ENCODE assay signal across 24 cellular contexts in the genomic region with DNA sequence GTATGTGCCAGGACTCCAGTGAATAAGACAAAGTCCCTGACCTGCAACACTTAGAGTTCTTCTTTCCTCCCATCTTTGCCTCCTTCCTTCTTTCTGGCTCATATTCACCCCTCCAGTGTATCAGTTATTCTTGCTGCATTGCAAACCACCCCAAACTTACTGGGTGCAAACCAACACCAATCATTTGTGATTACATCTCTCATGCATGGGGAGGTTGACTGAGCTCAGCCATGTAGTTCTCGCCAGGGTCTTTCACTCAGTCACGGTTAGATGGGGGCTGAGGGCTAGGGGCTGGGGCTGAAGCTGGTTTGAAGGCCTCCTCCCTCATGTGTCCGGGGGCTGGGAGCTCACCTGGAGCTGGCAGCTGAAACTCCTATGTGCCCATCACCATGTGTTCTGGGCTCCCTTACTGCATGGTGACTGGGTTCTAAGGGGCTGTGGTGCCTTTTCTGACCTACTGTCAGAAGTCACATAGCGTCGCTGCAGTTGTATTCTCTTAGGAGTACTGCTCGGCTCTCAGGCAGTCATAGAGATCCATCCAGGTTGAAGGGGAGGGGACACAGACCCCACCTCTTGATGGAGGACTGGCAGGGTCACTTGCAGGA. TPM values are rescaled to one million over a fixed set of nuclear protein-coding genes. Genes with fewer than 3 reads are reported as not detected.
A peak's percentile ranks its signal among the peaks of the same experiment; 100 is the strongest.
DNase-seq lines count a peak whose midpoint lies in the region; ATAC-seq and TF ChIP-seq lines count a peak whose summit lies in the region.
"Had no signal": no experiment of that assay in that cellular context is flagged by ENCODE, and none has a peak within 500 bp of the region (broad histone marks: within the 10 kb centered on the region; RNA-seq: fewer than 3 reads in every experiment).

No MANE protein-coding gene starts in this region.

- peaks cover 0 to 4% (median 0%) of the 10 kb centered on the region in 3 experiments; a peak in 2 of 7 replicates for H3K36me3 Mint-ChIP-seq in H9 (ENCODE audit: insufficient read depth in 1 of 3, low read depth in 3 of 3)
- H3K36me3 Mint-ChIP-seq in glutamatergic neuron (ENCODE audit: unreplicated experiment), result peaks cover 8% of the 10 kb centered on the region
- H3K36me3 Mint-ChIP-seq: CD4-positive, alpha-beta memory T cell had no signal

- no peaks in the 10 kb centered on the region for H3K79me2 ChIP-seq in H9 (ENCODE audit: insufficient read depth, low read length)

- no peak overlapping the region for H2BK12ac ChIP-seq in H9 (ENCODE audit: insufficient read length, low read depth, low read length)

- H3K23me2 ChIP-seq in H9 (ENCODE audit: insufficient read length, low read depth, low read length, poor library complexity, severe bottlenecking), result no peaks in the 10 kb centered on the region

- H4K91ac ChIP-seq in H9 (ENCODE audit: insufficient read length, low read depth, low read length), result no peak overlapping the region

- H2BK5ac ChIP-seq in H9 (ENCODE audit: insufficient read length, low read length), result no peak overlapping the region

- no peak overlapping the region for H2AFZ ChIP-seq in H9 (ENCODE audit: low read length)

- intact Hi-C loops in testis (cut with DNase I; ENCODE audit: low total_unique reads), result no loop called here

- H3K4me3 ChIP-seq in coronary artery (no peak overlapping the region), testis (no peak overlapping the region)

- H3K36me3 ChIP-seq in testis (ENCODE audit: low read depth, missing control alignments), result no peaks in the 10 kb centered on the region

- no peaks in the 10 kb centered on the region for H3K4me1 ChIP-seq in H9 (ENCODE audit: insufficient read depth, low read length)
- no peaks in the 10 kb centered on the region for H3K4me1 ChIP-seq in testis
- H3K4me1 ChIP-seq: Caco-2 had no signal

- TF ChIP-seq POLR2A in testis (IDR thresholded peaks at IDR 0.05), result no peak

- no peaks in the 10 kb centered on the region for H4K20me1 ChIP-seq in H9 (ENCODE audit: control insufficient read depth, insufficient read depth, insufficient read length)

- H3K9ac ChIP-seq in H9 (ENCODE audit: extremely low read depth, insufficient read length, low read length), result no peak overlapping the region

- no peak overlapping the region for H3K14ac ChIP-seq in H9 (ENCODE audit: insufficient read depth, low read length)

- H2BK120ac ChIP-seq in H9 (ENCODE audit: low read depth, low read length, poor library complexity, severe bottlenecking), result no peak overlapping the region

- POLR2A ChIA-PET in HEK293T (lab: Yijun Ruan, JAX), result no interaction called here

- no peak overlapping the region for H3K18ac ChIP-seq in H9 (ENCODE audit: insufficient read length, low read depth, low read length)

- DNase-seq in H9 (peak; percentile 9), coronary artery (ENCODE audit: low spot score) (peak; percentile 49), left lobe of liver (ENCODE audit: low spot score) (peak; percentile 14), testis (peak; percentile 2), HEK293T (ENCODE audit: extremely low spot score) (no peak), glomerular visceral epithelial cell (ENCODE audit: extremely low spot score) (no peak), glutamatergic neuron (no peak)
- DNase-seq: CD4-positive, alpha-beta memory T cell; DMS 273 treated with DMSO at 0.1 percent for 48 hours; DMS79 treated with DMSO at 0.1 percent for 48 hours; GOT3; Karpas-422; NCI-H1694; NCI-H2081; NCI-H2171 treated with DMSO at 0.1 percent for 48 hours; NCI-H524 treated with DMSO at 0.1 percent for 48 hours; NCI-H82 had no signal

- H3K23ac ChIP-seq in H9 (ENCODE audit: insufficient read length, low read depth, low read length), result no peak overlapping the region

- H4K5ac ChIP-seq in H9 (ENCODE audit: insufficient read length, low read depth, low read length), result no peak overlapping the region

- H3K27ac ChIP-seq in H9 (ENCODE audit: insufficient read length, low read depth, low read length), result no peak overlapping the region
- H3K27ac ChIP-seq in coronary artery, result no peak overlapping the region
- no peak overlapping the region for H3K27ac ChIP-seq in testis

- no peak overlapping the region for H3T11ph ChIP-seq in H9 (ENCODE audit: low read length)

- H3K9me3 Mint-ChIP-seq in H9 (peaks cover 0 to 5% of the 10 kb centered on the region in 2 experiments; a peak in 3 of 5 replicates), glutamatergic neuron (ENCODE audit: unreplicated experiment) (peaks cover 13% of the 10 kb centered on the region)

- H3K79me1 ChIP-seq in H9 (ENCODE audit: insufficient read depth, low read depth, low read length, poor library complexity, severe bottlenecking), result no peaks in the 10 kb centered on the region

- no peak overlapping the region for H3K56ac ChIP-seq in H9 (ENCODE audit: insufficient read length, low read depth, low read length)

- no peak overlapping the region for H3K4ac ChIP-seq in H9 (ENCODE audit: low read depth, low read length)

- no peak overlapping the region for H2AK5ac ChIP-seq in H9 (ENCODE audit: insufficient read length, low read length)

- H3K4me3 Mint-ChIP-seq in H9 (no peak overlapping the region), glutamatergic neuron (ENCODE audit: unreplicated experiment) (no peak overlapping the region)
- H3K4me3 Mint-ChIP-seq: CD4-positive, alpha-beta memory T cell had no signal

- no peak overlapping the region for H2BK20ac ChIP-seq in H9 (ENCODE audit: low read depth, low read length, poor library complexity, severe bottlenecking)

- no peak overlapping the region for H2BK15ac ChIP-seq in H9 (ENCODE audit: low read depth, low read length)

- ATAC-seq in left lobe of liver (no peak), GM19351 (IDR thresholded peaks at IDR 0.05; ENCODE audit: unreplicated experiment) (no peak)
- ATAC-seq: SK-N-SH treated with all-trans-retinoic acid at 6 μM for 48 hours had no signal

- CTCF ChIA-PET in HEK293T (lab: Yijun Ruan, JAX), result no interaction called here

- H3K27me3 ChIP-seq in H9 (ENCODE audit: insufficient read depth, low read length) (no peaks in the 10 kb centered on the region; the same call in 1 of the 2 replicates), testis (no peaks in the 10 kb centered on the region)

- H3K27ac Mint-ChIP-seq in H9 (no peak overlapping the region), glutamatergic neuron (ENCODE audit: unreplicated experiment) (no peak overlapping the region)
- H3K27ac Mint-ChIP-seq: CD4-positive, alpha-beta memory T cell had no signal

- H3K9me3 ChIP-seq in H9 (ENCODE audit: control insufficient read depth, low read depth, low read length) (no peaks in the 10 kb centered on the region), testis (no peaks in the 10 kb centered on the region)
- H3K9me3 ChIP-seq: Caco-2 had no signal

- WGBS in H9 (ENCODE audit: extremely low coverage, insufficient read length, low lambda C conversion rate), result no CpG with 5 or more reads among the region's 6 CpGs
- WGBS in testis, 2 donors, result 79 to 93% methylated on average over 4 to 6 of the region's 6 CpGs

- no peak overlapping the region for H4K8ac ChIP-seq in H9 (replicated peaks; ENCODE audit: insufficient read length, low read depth, low read length)

- no peak overlapping the region for H3K4me2 ChIP-seq in H9 (ENCODE audit: insufficient read depth, insufficient read length, low read length)

- peaks cover 71% of the 10 kb centered on the region for H3K27me3 Mint-ChIP-seq in H9 (ENCODE audit: low read depth)
- H3K27me3 Mint-ChIP-seq in glutamatergic neuron (ENCODE audit: unreplicated experiment), result peaks cover 12% of the 10 kb centered on the region

- TF ChIP-seq CTCF in H9 (conservative IDR thresholded peaks at IDR 0.05), result no peak
- TF ChIP-seq CTCF in coronary artery (IDR thresholded peaks at IDR 0.05), result no peak
- no peak for TF ChIP-seq CTCF in testis (IDR thresholded peaks at IDR 0.05)
- no peak for TF ChIP-seq CTCF in glutamatergic neuron (IDR thresholded peaks at IDR 0.05; ENCODE audit: partially characterized antibody, unreplicated experiment)

- peaks cover 0 to 3% of the 10 kb centered on the region in 2 experiments; a peak in 1 of 4 replicates for H3K4me1 Mint-ChIP-seq in H9
- H3K4me1 Mint-ChIP-seq in glutamatergic neuron (ENCODE audit: low read depth, unreplicated experiment), result peaks cover 11% of the 10 kb centered on the region
- H3K4me1 Mint-ChIP-seq: CD4-positive, alpha-beta memory T cell had no signal

TF ChIP-seq in HEK293T, 16 proteins besides CTCF, POLR2A, EP300 and RAD21:
- TF ChIP-seq FOXA1 (IDR thresholded peaks at IDR 0.05), result no peak
- TF ChIP-seq FOXM1 (IDR thresholded peaks at IDR 0.05; ENCODE audit: borderline replicate concordance), result no peak
- TF ChIP-seq ZNF384 (IDR thresholded peaks at IDR 0.05), result no peak
- no peak for TF ChIP-seq LEF1 (IDR thresholded peaks at IDR 0.05; ENCODE audit: borderline replicate concordance)
- TF ChIP-seq ARNT (IDR thresholded peaks at IDR 0.05), result no peak
- TF ChIP-seq BHLHE40 (IDR thresholded peaks at IDR 0.05; ENCODE audit: borderline replicate concordance), result no peak
- TF ChIP-seq FOXK2 (IDR thresholded peaks at IDR 0.05), result no peak
- TF ChIP-seq SP1 (IDR thresholded peaks at IDR 0.05), result no peak
- TF ChIP-seq L3MBTL2 (conservative IDR thresholded peaks at IDR 0.05), result no peak
- TF ChIP-seq SUZ12 (IDR thresholded peaks at IDR 0.05), result no peak
- TF ChIP-seq HDGF (IDR thresholded peaks at IDR 0.05; ENCODE audit: borderline replicate concordance), result no peak
- TF ChIP-seq, protein P1, sequence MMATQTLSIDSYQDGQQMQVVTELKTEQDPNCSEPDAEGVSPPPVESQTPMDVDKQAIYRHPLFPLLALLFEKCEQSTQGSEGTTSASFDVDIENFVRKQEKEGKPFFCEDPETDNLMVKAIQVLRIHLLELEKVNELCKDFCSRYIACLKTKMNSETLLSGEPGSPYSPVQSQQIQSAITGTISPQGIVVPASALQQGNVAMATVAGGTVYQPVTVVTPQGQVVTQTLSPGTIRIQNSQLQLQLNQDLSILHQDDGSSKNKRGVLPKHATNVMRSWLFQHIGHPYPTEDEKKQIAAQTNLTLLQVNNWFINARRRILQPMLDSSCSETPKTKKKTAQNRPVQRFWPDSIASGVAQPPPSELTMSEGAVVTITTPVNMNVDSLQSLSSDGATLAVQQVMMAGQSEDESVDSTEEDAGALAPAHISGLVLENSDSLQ (IDR thresholded peaks at IDR 0.05), result no peak
- TF ChIP-seq ELF4 (IDR thresholded peaks at IDR 0.05), result no peak
- no peak for TF ChIP-seq TARDBP (IDR thresholded peaks at IDR 0.05)

RNA-seq across cellular contexts. Expression of a gene that starts 35.0 kb away (rescaled TPM):
- total RNA-seq in H9 (2021) (not detected in 2 replicates), left lobe of liver (not detected), testis (under 1 TPM in 1 of 2 donors, not detected in 1; 0.19 TPM), glutamatergic neuron (ENCODE audit: unreplicated experiment) (28.3 TPM)
- not detected for polyA plus RNA-seq in testis (ENCODE audit: insufficient read depth, low read depth, low replicate concordance)
- total RNA-seq: Caco-2; CD4-positive, alpha-beta memory T cell; M059J; OCI-LY7; RPMI7951 had no signal
- polyA plus RNA-seq: BJ; CD4-positive, alpha-beta memory T cell had no signal

RNA-seq across cellular contexts. Expression of a gene that starts 37.4 kb away (rescaled TPM):
- total RNA-seq in H9 (2021) (40.7 and 43.4 TPM in 2 replicates), left lobe of liver (14.9 TPM), testis (10 to 100 TPM; 28.2 to 32.4 TPM), glutamatergic neuron (ENCODE audit: unreplicated experiment) (54.2 TPM)
- 56.3 TPM for polyA plus RNA-seq in testis (ENCODE audit: insufficient read depth, low read depth, low replicate concordance)

Comparison
In these comparisons a context has a peak if more than half of its experiments do, and no peak if none do; other contexts are left out.
1. DNase-seq: peak in H9 (single experiment), coronary artery (single experiment), left lobe of liver (single experiment) and testis (single experiment); none in HEK293T (single experiment), glomerular visceral epithelial cell (single experiment) and glutamatergic neuron (single experiment).
2. RNA of a gene that starts 35.0 kb away (total RNA-seq): 28.3 TPM in glutamatergic neuron (single experiment); 0.19 TPM in testis, not detected in H9 and not detected in left lobe of liver (single experiment); every median in the first group is over 10 times any median in the second.